Comparison of ENCODE assay signal across 22 cellular contexts in genomic region chr12:132478845-132479244, GRCh38. TPM values are rescaled to one million over a fixed set of nuclear protein-coding genes. Genes with fewer than 3 reads are reported as not detected.
DNase-seq lines count a peak whose midpoint lies in the region; ATAC-seq, FAIRE-seq and TF ChIP-seq lines count a peak whose summit lies in the region.
"Had no signal": no experiment of that assay in that cellular context is flagged by ENCODE, and none has a peak within 500 bp of the region (broad histone marks: within the 10 kb centered on the region; RNA-seq: fewer than 3 reads in every experiment).

No MANE protein-coding gene starts in this region.

- H3K14ac ChIP-seq in H1 (ENCODE audit: insufficient read length): no peak overlapping the region

- H4K8ac ChIP-seq in H1 (ENCODE audit: extremely low read depth, insufficient read depth, low read length): no peak overlapping the region

- TF ChIP-seq CTCF in AG04450 (IDR thresholded peaks at IDR 0.05; ENCODE audit: low read depth, low read length) (0 out of 2 replicates have a peak, but pooled peaks have one; percentile 13), GM12864 (IDR thresholded peaks at IDR 0.05; ENCODE audit: low read depth, low read length, missing control alignments) (peak; percentile 15), H1 (IDR thresholded peaks at IDR 0.05; ENCODE audit: control extremely low read depth in 1 of 3, insufficient read depth in 1 of 3, low read depth in 1 of 3, low read length in 3 of 3) (peak in 1 of 3 experiments; percentile 24; a peak in 1 of 4 replicates), upper lobe of right lung (IDR thresholded peaks at IDR 0.05) (no peak)

- no peak overlapping the region for H2BK20ac ChIP-seq in H1 (ENCODE audit: low read length)

- H3K79me2 ChIP-seq in H1 (ENCODE audit: control insufficient read depth in 1 of 2, insufficient read depth in 2 of 2, low read length in 2 of 2): no peaks in the 10 kb centered on the region

- 92% methylated on average over 12 of the region's 16 CpGs; no CpG with 5 or more reads in 1 of the 2 experiments for WGBS in H1 (ENCODE audit: extremely low coverage in 1 of 2, insufficient coverage in 1 of 2, insufficient read length in 1 of 2, insufficient replicate concordance in 2 of 2, low coverage in 1 of 2, low lambda C conversion rate in 2 of 2, missing lambda C conversion rate in 1 of 2), 2 experiments

- no peak overlapping the region for H2BK15ac ChIP-seq in H1 (ENCODE audit: low read length)

- ATAC-seq in GM18505 (IDR thresholded peaks at IDR 0.05; ENCODE audit: unreplicated experiment): no peak
- no peak for ATAC-seq in GM21723 (IDR thresholded peaks at IDR 0.05; ENCODE audit: unreplicated experiment)
- ATAC-seq in upper lobe of right lung: no peak
- ATAC-seq: left lobe of liver had no signal

- no peak overlapping the region for H3K4me2 ChIP-seq in H1 (ENCODE audit: insufficient read depth in 1 of 2, low read depth in 2 of 2, low read length in 2 of 2)

- H4K91ac ChIP-seq in H1 (replicated peaks; ENCODE audit: insufficient read length, low read length): no peak overlapping the region

- peaks cover 18% of the 10 kb centered on the region for H3K27me3 ChIP-seq in AG04450 (ENCODE audit: control insufficient read depth, insufficient read depth, low read length)
- peaks cover 29 to 84% (median 62%) of the 10 kb centered on the region in 4 experiments for H3K27me3 ChIP-seq in H1 (replicated peaks in 1 of 4; ENCODE audit: control insufficient read depth in 3 of 4, extremely low read depth in 1 of 4, insufficient read depth in 3 of 4, low read length in 3 of 4)
- H3K27me3 ChIP-seq in upper lobe of right lung: no peaks in the 10 kb centered on the region
- H3K27me3 ChIP-seq: transverse colon had no signal

- TF ChIP-seq POLR2A in H1 (IDR thresholded peaks at IDR 0.05; ENCODE audit: control extremely low read depth in 1 of 2, low read depth in 2 of 2, low read length in 2 of 2) (no peak), GM18505 (IDR thresholded peaks at IDR 0.05; ENCODE audit: borderline replicate concordance, extremely low read depth, insufficient read depth, insufficient read length) (no peak)

- intact Hi-C loops in upper lobe of right lung (cut with DNase I): no loop called here

- H3K27ac ChIP-seq in AG04450 (ENCODE audit: low read depth, low read length) (no peak overlapping the region), H1 (ENCODE audit: low read depth, low read length) (no peak overlapping the region), upper lobe of right lung (no peak overlapping the region)
- H3K27ac ChIP-seq: SK-N-MC, transverse colon had no signal

- no peak overlapping the region for H2BK120ac ChIP-seq in H1 (replicated peaks; ENCODE audit: low read depth, low read length)

- H3K23ac ChIP-seq in H1 (ENCODE audit: insufficient read length): no peak overlapping the region

- no peak overlapping the region for H4K5ac ChIP-seq in H1 (ENCODE audit: insufficient read length, low read depth, low read length)

- FAIRE-seq in H1 (lab: Jason Lieb, UNC): no peak
- FAIRE-seq: GM18507 had no signal

- H3K36me3 ChIP-seq in H1 (ENCODE audit: control insufficient read depth in 2 of 4, insufficient read depth in 4 of 4, low read length in 3 of 4): no peaks in the 10 kb centered on the region
- no peaks in the 10 kb centered on the region for H3K36me3 ChIP-seq in upper lobe of right lung
- H3K36me3 ChIP-seq: transverse colon had no signal

- no peak overlapping the region for H2BK5ac ChIP-seq in H1 (ENCODE audit: low read depth, low read length)

- no peak overlapping the region for H3K4me3 ChIP-seq in AG04450 (ENCODE audit: low read depth, low read length)
- no peak overlapping the region for H3K4me3 ChIP-seq in GM12864 (ENCODE audit: low read depth, low read length)
- H3K4me3 ChIP-seq in H1 (ENCODE audit: extremely low read depth in 1 of 4, insufficient read depth in 2 of 4, low read depth in 3 of 4, low read length in 4 of 4): no peak overlapping the region
- no peak overlapping the region for H3K4me3 ChIP-seq in upper lobe of right lung
- H3K4me3 ChIP-seq: SK-N-MC, transverse colon had no signal

- H3K79me1 ChIP-seq in H1 (ENCODE audit: low read depth, low read length): no peaks in the 10 kb centered on the region

- no peak overlapping the region for H3K9ac ChIP-seq in H1 (replicated peaks in 1 of 4; ENCODE audit: extremely low read depth in 1 of 4, low read depth in 3 of 4, low read length in 3 of 4)

- no peak overlapping the region for H2AFZ ChIP-seq in H1 (ENCODE audit: low read length)

- no peak overlapping the region for H3K56ac ChIP-seq in H1 (replicated peaks; ENCODE audit: insufficient read length, low read depth, low read length)

- H3K4me1 ChIP-seq in H1 (replicated peaks in 1 of 4; ENCODE audit: control insufficient read depth in 3 of 4, insufficient read depth in 4 of 4, low read length in 3 of 4): no peaks in the 10 kb centered on the region
- no peaks in the 10 kb centered on the region for H3K4me1 ChIP-seq in upper lobe of right lung
- H3K4me1 ChIP-seq: transverse colon had no signal

- no peak overlapping the region for H3K4ac ChIP-seq in H1 (replicated peaks; ENCODE audit: insufficient read length, low read depth, low read length)

- no peak overlapping the region for H2AK5ac ChIP-seq in H1 (ENCODE audit: low read depth, low read length)

- no peak for TF ChIP-seq EP300 in H1 (IDR thresholded peaks at IDR 0.05; ENCODE audit: borderline replicate concordance in 1 of 2, low read depth in 2 of 2, low read length in 2 of 2)

- H3K9me3 ChIP-seq in AG04450 (ENCODE audit: control insufficient read depth, insufficient read depth, low read length): peaks cover 23% of the 10 kb centered on the region; the same call in 1 of the 2 replicates
- peaks cover 0 to 13% of the 10 kb centered on the region in 2 experiments; a peak in 2 of 4 replicates for H3K9me3 ChIP-seq in H1 (ENCODE audit: insufficient read depth in 2 of 2, low read depth in 1 of 2, low read length in 1 of 2)
- no peaks in the 10 kb centered on the region for H3K9me3 ChIP-seq in upper lobe of right lung
- H3K9me3 ChIP-seq: transverse colon had no signal

- peak; percentile 15 to 32; a peak in 2 of 4 replicates for TF ChIP-seq RAD21 in H1 (IDR thresholded peaks at IDR 0.05 in 1 of 2, conservative IDR thresholded peaks at IDR 0.05 in 1 of 2; ENCODE audit: low read depth in 2 of 2, low read length in 2 of 2)

- DNase-seq in AG04450 (ENCODE audit: low read depth, low spot score): no peak
- DNase-seq in GM12864 (ENCODE audit: low read depth): no peak
- peak; percentile 27 for DNase-seq in NCI-H226
- no peak for DNase-seq in H1 (ENCODE audit: low read depth in 1 of 2, low spot score in 2 of 2)
- no peak for DNase-seq in NCI-H1930 (lab: John Stamatoyannopoulos, UW)
- no peak for DNase-seq in upper lobe of right lung
- DNase-seq: activated CD4-positive, CD25-positive, alpha-beta regulatory T cell; activated naive CD4-positive, alpha-beta T cell treated with anti-CD3 and anti-CD28 coated beads, Interleukin-2, amount 10 ng/mL, durations not matched to agents 7 days and 5 days; caudate nucleus; DMS79 treated with DMSO at 0.1 percent for 48 hours; HCEC 1CT; head of caudate nucleus; Kasumi-1; NCI-H2029 treated with DMSO at 0.1 percent for 48 hours; NCI-H82; stimulated activated CD4-positive, alpha-beta T cell treated with anti-CD3 and anti-CD28 coated beads, Interleukin-1b, Interleukin-23, amount 100 ng/mL, for 48 hours; transverse colon had no signal

- H3K18ac ChIP-seq in H1 (ENCODE audit: extremely low read depth, low read length): no peak overlapping the region

- no peak overlapping the region for H2BK12ac ChIP-seq in H1 (ENCODE audit: low read depth, low read length)

- H3K23me2 ChIP-seq in H1 (ENCODE audit: low read depth, low read length): no peaks in the 10 kb centered on the region

- peaks cover 0 to 1% of the 10 kb centered on the region in 2 experiments for H4K20me1 ChIP-seq in H1 (replicated peaks in 1 of 2; ENCODE audit: control insufficient read depth in 1 of 2, insufficient read depth in 2 of 2, low read length in 2 of 2)

- POLR2A ChIA-PET in AG04450 (lab: Yijun Ruan, JAX) (no interaction called here), H1 (lab: Charles Lee; ENCODE audit: partially characterized antibody) (interaction anchor here (1.0 kb wide), 1 partner anchor 82 kb away, joined by 3 read pairs; no protein-coding TSS in a partner anchor)

- CTCF ChIA-PET in AG04450 (lab: Charles Lee) (no interaction called here), H1 (lab: Charles Lee; ENCODE audit: partially characterized antibody) (interaction anchor here (1.1 to 1.5 kb wide), 4 partner anchors 45 to 76 kb away, joined by 3 to 10 read pairs (median 4); no protein-coding TSS in a partner anchor)

TF ChIP-seq in H1, 55 proteins besides CTCF, POLR2A, EP300 and RAD21 (continues in another document):
- TF ChIP-seq SP1 (IDR thresholded peaks at IDR 0.05; ENCODE audit: low read depth, low read length) (no peak), YY1 (IDR thresholded peaks at IDR 0.05; ENCODE audit: low read depth, low read length) (no peak), SAP30 (IDR thresholded peaks at IDR 0.05; ENCODE audit: insufficient read depth, insufficient replicate concordance, low read length) (no peak), CEBPB (IDR thresholded peaks at IDR 0.05; ENCODE audit: low read depth, low read length) (no peak), ATF2 (IDR thresholded peaks at IDR 0.05; ENCODE audit: low read length) (no peak), HDAC6 (IDR thresholded peaks at IDR 0.05; ENCODE audit: low read depth, low read length) (no peak)

RNA-seq across cellular contexts. Expression of gene FBRSL1, which starts 11.1 kb away (rescaled TPM):
- polyA plus RNA-seq in AG04450 (2011; rRNA removed) (1.1 and 1.5 TPM in 2 replicates), H1 (2011; rRNA removed) (18.4 and 78.9 TPM in 2 replicates)
- 0.91 and 1.1 TPM in 2 replicates for polyA minus RNA-seq in AG04450 (2011; rRNA and poly(A)+ RNA removed)
- total RNA-seq in H1 (2021; fragmentation: NEBNext Ultra II Directional; extraction: Animal tissue kit (Norgen Biotek cat#: 25700)): 109 and 123 TPM in 2 replicates
- 13.8 TPM for polyA plus RNA-seq in H1 (2011; cell fraction: cytosol; rRNA removed)
- 51.7 TPM for polyA plus RNA-seq in H1 (2011; cell fraction: nucleus; rRNA removed)
- 70.6 to 100 TPM (median 74.4 TPM) in 4 replicates for polyA plus RNA-seq in H1 (2012, experiment 1 of 2)
- polyA plus RNA-seq in H1 (2012, experiment 2 of 2): 111 TPM
- polyA plus RNA-seq in H1 (2013, experiment 1 of 2): 79.0 TPM
- polyA plus RNA-seq in H1 (2013, experiment 2 of 2): 73.0 TPM
- polyA minus RNA-seq in H1 (2011; rRNA and poly(A)+ RNA removed): 1.7 and 39.3 TPM in 2 replicates
- 52.3 TPM for polyA minus RNA-seq in H1 (2011; cell fraction: cytosol; rRNA and poly(A)+ RNA removed)
- 28.5 TPM for polyA minus RNA-seq in H1 (2011; cell fraction: nucleus; rRNA and poly(A)+ RNA removed)
- 49.5 TPM for total RNA-seq in upper lobe of right lung
